9 cellular contexts compared by ENCODE assay signal in genomic region chrX:54640721-54641120, GRCh38.
A peak's percentile ranks its signal among the peaks of the same experiment; 100 is the strongest.
DNase-seq lines count a peak whose midpoint lies in the region; ATAC-seq and TF ChIP-seq lines count a peak whose summit lies in the region.
"Had no signal": no experiment of that assay in that cellular context is flagged by ENCODE, and none has a peak within 500 bp of the region (broad histone marks: within the 10 kb centered on the region; RNA-seq: fewer than 3 reads in every experiment).

No MANE protein-coding gene starts in this region.

- H3K9me3 ChIP-seq in iPS-20b (ENCODE audit: insufficient read depth, low read depth, low read length) = no peaks in the 10 kb centered on the region

- H3K9me3 Mint-ChIP-seq in activated CD8-positive, alpha-beta memory T cell treated with anti-CD3 and anti-CD28 coated beads, Interleukin-2, amount 10 ng/mL, durations not matched to agents 7 days and 5 days (ENCODE audit: low read depth) = peaks cover 2% of the 10 kb centered on the region
- H3K9me3 Mint-ChIP-seq in WTC11 = no peaks in the 10 kb centered on the region

- H3K36me3 Mint-ChIP-seq in activated CD8-positive, alpha-beta memory T cell treated with anti-CD3 and anti-CD28 coated beads, Interleukin-2, amount 10 ng/mL, durations not matched to agents 7 days and 5 days = peaks cover 7% of the 10 kb centered on the region
- no peaks in the 10 kb centered on the region for H3K36me3 Mint-ChIP-seq in WTC11
- H3K36me3 Mint-ChIP-seq: CD14-positive monocyte had no signal

- H3K27me3 ChIP-seq in iPS-20b (ENCODE audit: insufficient read depth, low read length) = no peaks in the 10 kb centered on the region

- POLR2A ChIA-PET in WTC11 (lab: Charles Lee) (interaction anchor here (0.6 kb wide), 1 partner anchor 19 kb away, joined by 3 read pairs; no protein-coding TSS in a partner anchor), RWPE1 (lab: Yijun Ruan, JAX; ENCODE audit: low non-redundant PET) (no interaction called here)

- H3K27ac ChIP-seq in iPS-20b (ENCODE audit: low read length) = no peak overlapping the region
- no peak overlapping the region for H3K27ac ChIP-seq in RWPE1

- TF ChIP-seq CTCF in WTC11 (IDR thresholded peaks at IDR 0.05) (no peak), RWPE1 (conservative IDR thresholded peaks at IDR 0.05; ENCODE audit: low read depth) (no peak)

- no peak overlapping the region for H3K4me3 Mint-ChIP-seq in activated CD8-positive, alpha-beta memory T cell treated with anti-CD3 and anti-CD28 coated beads, Interleukin-2, amount 10 ng/mL, durations not matched to agents 7 days and 5 days
- H3K4me3 Mint-ChIP-seq in WTC11 = peak overlapping the region; percentile 91

- peak overlapping the region; percentile 99 for H3K27ac Mint-ChIP-seq in activated CD8-positive, alpha-beta memory T cell treated with anti-CD3 and anti-CD28 coated beads, Interleukin-2, amount 10 ng/mL, durations not matched to agents 7 days and 5 days
- H3K27ac Mint-ChIP-seq in WTC11 = peak overlapping the region; percentile 88

- H3K4me1 Mint-ChIP-seq in activated CD8-positive, alpha-beta memory T cell treated with anti-CD3 and anti-CD28 coated beads, Interleukin-2, amount 10 ng/mL, durations not matched to agents 7 days and 5 days = peaks cover 7% of the 10 kb centered on the region
- H3K4me1 Mint-ChIP-seq in WTC11 = peaks cover 35% of the 10 kb centered on the region

- no peaks in the 10 kb centered on the region for H3K36me3 ChIP-seq in iPS-20b (ENCODE audit: insufficient read depth, low read depth, low read length)

- H3K9ac ChIP-seq in iPS-20b (ENCODE audit: low read depth, low read length) = peak overlapping the region; percentile 93; the same call in 1 of the 2 replicates

- peak overlapping the region; percentile 76; the same call in 1 of the 2 replicates for H3K4me3 ChIP-seq in iPS-20b (ENCODE audit: low read length)

- no peaks in the 10 kb centered on the region for H3K27me3 Mint-ChIP-seq in activated CD8-positive, alpha-beta memory T cell treated with anti-CD3 and anti-CD28 coated beads, Interleukin-2, amount 10 ng/mL, durations not matched to agents 7 days and 5 days
- no peaks in the 10 kb centered on the region for H3K27me3 Mint-ChIP-seq in WTC11 (ENCODE audit: low read depth)

- CTCF ChIA-PET in activated CD8-positive, alpha-beta memory T cell treated with anti-CD3 and anti-CD28 coated beads, Interleukin-2, amount 10 ng/mL, durations not matched to agents 7 days and 5 days (lab: Charles Lee) = interaction anchor here (1.8 kb wide), 1 partner anchor 111 kb away, joined by 5 read pairs; no protein-coding TSS in a partner anchor
- CTCF ChIA-PET in WTC11 (lab: Charles Lee) = interaction anchor here (1.2 to 4.5 kb wide), 2 partner anchors 146 to 174 kb away, joined by 3 to 43 read pairs; no protein-coding TSS in a partner anchor
- CTCF ChIA-PET in RWPE1 (lab: Yijun Ruan, JAX) = no interaction called here

- H3K4me1 ChIP-seq in iPS-20b (ENCODE audit: insufficient read depth, low read length) = peaks cover 11% of the 10 kb centered on the region; the same call in 1 of the 2 replicates

- no peak for DNase-seq in activated CD8-positive, alpha-beta memory T cell treated with anti-CD3 and anti-CD28 coated beads, Interleukin-2, amount 10 ng/mL, durations not matched to agents 7 days and 5 days
- no peak for DNase-seq in activated CD8-positive, alpha-beta memory T cell treated with anti-CD3 and anti-CD28 coated beads, Interleukin-2, amount 50 U/mL, for 4 hours
- DNase-seq in WTC11 (ENCODE audit: low spot score) (no peak), stromal cell of bone marrow (ENCODE audit: low read depth) (peak; percentile 13), RWPE1 (ENCODE audit: low spot score) (no peak), HPDE6-E6E7 (ENCODE audit: extremely low spot score) (no peak)

- ATAC-seq in activated CD8-positive, alpha-beta memory T cell treated with anti-CD3 and anti-CD28 coated beads, Interleukin-2, amount 10 ng/mL, durations not matched to agents 7 days and 5 days = no peak
- ATAC-seq in WTC11 (no peak), GM18519 (IDR thresholded peaks at IDR 0.05; ENCODE audit: low FRiP score, unreplicated experiment) (no peak)

TF ChIP-seq in WTC11, 78 proteins besides CTCF, POLR2A, EP300 and RAD21:
- no peak for TF ChIP-seq E2F4 (CRISPR knock-in tag; IDR thresholded peaks at IDR 0.05; ENCODE audit: borderline replicate concordance, low read depth)
- no peak for TF ChIP-seq ZSCAN18 (CRISPR knock-in tag; IDR thresholded peaks at IDR 0.05)
- TF ChIP-seq NR2C2 (CRISPR knock-in tag; IDR thresholded peaks at IDR 0.05) = no peak
- no peak for TF ChIP-seq USF1 (CRISPR knock-in tag; IDR thresholded peaks at IDR 0.05)
- no peak for TF ChIP-seq HMGXB4 (CRISPR knock-in tag; IDR thresholded peaks at IDR 0.05)
- peak; percentile 71 for TF ChIP-seq PRDM15 (CRISPR knock-in tag; IDR thresholded peaks at IDR 0.05)
